Comparison of ENCODE assay signal across 16 cellular contexts in genomic region chr6:84441456-84441855, GRCh38.
A peak's percentile ranks its signal among the peaks of the same experiment; 100 is the strongest.
DNase-seq lines count a peak whose midpoint lies in the region; TF ChIP-seq lines count a peak whose summit lies in the region.
"Had no signal": no experiment of that assay in that cellular context is flagged by ENCODE, and none has a peak within 500 bp of the region (broad histone marks: within the 10 kb centered on the region; RNA-seq: fewer than 3 reads in every experiment).

No MANE protein-coding gene starts in this region.

- no peak overlapping the region for H3K27ac Mint-ChIP-seq in immature natural killer cell
- H3K27ac Mint-ChIP-seq in activated CD4-positive, alpha-beta memory T cell treated with anti-CD3 and anti-CD28 coated beads for 36 hours: no peak overlapping the region
- H3K27ac Mint-ChIP-seq: CD14-positive monocyte; CD4-positive, alpha-beta memory T cell; GM23338; H9 had no signal

- H3K36me3 Mint-ChIP-seq in immature natural killer cell: no peaks in the 10 kb centered on the region
- no peaks in the 10 kb centered on the region for H3K36me3 Mint-ChIP-seq in activated CD4-positive, alpha-beta memory T cell treated with anti-CD3 and anti-CD28 coated beads for 36 hours
- H3K36me3 Mint-ChIP-seq: CD14-positive monocyte; CD4-positive, alpha-beta memory T cell had no signal

- peaks cover 0 to 10% (median 2%) of the 10 kb centered on the region in 6 donors for H3K9me3 Mint-ChIP-seq in immature natural killer cell
- H3K9me3 Mint-ChIP-seq in activated CD4-positive, alpha-beta memory T cell treated with anti-CD3 and anti-CD28 coated beads for 36 hours: peaks cover under 1% of the 10 kb centered on the region
- H3K9me3 Mint-ChIP-seq: GM23338, H9 had no signal

- no peak for TF ChIP-seq CTCF in fibroblast of mammary gland (conservative IDR thresholded peaks at IDR 0.05; ENCODE audit: control insufficient read depth, insufficient read depth, low read depth, low read length)

- H3K4me1 Mint-ChIP-seq in immature natural killer cell: no peaks in the 10 kb centered on the region
- H3K4me1 Mint-ChIP-seq in activated CD4-positive, alpha-beta memory T cell treated with anti-CD3 and anti-CD28 coated beads for 36 hours (ENCODE audit: low read depth): no peaks in the 10 kb centered on the region
- H3K4me1 Mint-ChIP-seq: CD14-positive monocyte; CD4-positive, alpha-beta memory T cell; GM23338; H9 had no signal

- no peak overlapping the region for H3K4me3 Mint-ChIP-seq in immature natural killer cell
- no peak overlapping the region for H3K4me3 Mint-ChIP-seq in activated CD4-positive, alpha-beta memory T cell treated with anti-CD3 and anti-CD28 coated beads for 36 hours
- H3K4me3 Mint-ChIP-seq: CD14-positive monocyte; CD4-positive, alpha-beta memory T cell; GM23338; H9 had no signal

- DNase-seq in A172 (ENCODE audit: low spot score) (peak; percentile 21), EL (peak; percentile 21), M059J (ENCODE audit: low read depth) (peak; percentile 5), fibroblast of mammary gland (ENCODE audit: low read depth) (peak; percentile 24), SK-N-DZ (ENCODE audit: low spot score) (no peak), AG08395 (ENCODE audit: low spot score) (no peak), immature natural killer cell (no peak)
- no peak for DNase-seq in activated CD4-positive, alpha-beta memory T cell treated with anti-CD3 and anti-CD28 coated beads for 36 hours
- DNase-seq: CD4-positive, alpha-beta memory T cell; DMS153; DMS79; GF-D8; H9 had no signal

- H3K27me3 Mint-ChIP-seq in immature natural killer cell (ENCODE audit: low read depth in 3 of 3): no peaks in the 10 kb centered on the region
- H3K27me3 Mint-ChIP-seq in activated CD4-positive, alpha-beta memory T cell treated with anti-CD3 and anti-CD28 coated beads for 36 hours: no peaks in the 10 kb centered on the region
- H3K27me3 Mint-ChIP-seq: CD4-positive, alpha-beta memory T cell had no signal

- intact Hi-C loops in activated CD4-positive, alpha-beta memory T cell treated with anti-CD3 and anti-CD28 coated beads for 36 hours (cut with micrococcal nuclease): no loop called here

- CTCF ChIA-PET in activated CD4-positive, alpha-beta memory T cell treated with anti-CD3 and anti-CD28 coated beads for 36 hours (lab: Charles Lee): interaction anchor here (0.6 kb wide), 1 partner anchor 391 kb away, joined by 3 read pairs; no protein-coding TSS in a partner anchor

- no peak overlapping the region for H3K4me3 ChIP-seq in fibroblast of mammary gland (ENCODE audit: control insufficient read depth, low read depth, low read length)
- H3K4me3 ChIP-seq: BLaER1, GM23338 had no signal

- POLR2A ChIA-PET in activated CD4-positive, alpha-beta memory T cell treated with anti-CD3 and anti-CD28 coated beads for 36 hours (lab: Charles Lee): no interaction called here

Comparison
In these comparisons a context has a peak if more than half of its experiments do, and no peak if none do; other contexts are left out.
1. DNase-seq: peak in A172 (single experiment), EL (single experiment), M059J (single experiment) and fibroblast of mammary gland (single experiment); none in SK-N-DZ (single experiment), AG08395 (single experiment), immature natural killer cell (0 of 3) and activated CD4-positive, alpha-beta memory T cell treated with anti-CD3 and anti-CD28 coated beads for 36 hours (single experiment).